Comparison of ENCODE assay signal across 11 cellular contexts in the genomic region with DNA sequence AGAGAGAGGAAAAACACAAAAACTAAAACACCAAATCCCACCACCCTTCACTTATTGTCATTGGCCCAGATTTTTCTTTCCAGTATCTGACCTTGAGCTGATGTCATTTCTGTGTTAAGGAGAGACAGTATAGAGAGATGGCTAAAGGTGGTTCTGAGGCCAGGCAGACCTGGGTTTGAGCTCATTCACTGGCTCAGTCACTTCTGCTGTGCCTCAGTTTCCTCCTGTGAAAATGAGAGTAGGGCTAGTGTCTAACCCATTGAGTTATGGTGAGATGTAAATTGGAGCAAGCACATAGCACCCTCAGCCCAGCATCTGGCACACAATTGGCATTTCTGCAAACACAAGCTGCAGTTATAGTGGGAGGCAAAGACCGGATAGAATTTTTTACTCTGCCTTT.
DNase-seq lines count a peak whose midpoint lies in the region; ATAC-seq and TF ChIP-seq lines count a peak whose summit lies in the region.
"Had no signal": no experiment of that assay in that cellular context is flagged by ENCODE, and none has a peak within 500 bp of the region (broad histone marks: within the 10 kb centered on the region; RNA-seq: fewer than 3 reads in every experiment).

No MANE protein-coding gene starts in this region.

- no peaks in the 10 kb centered on the region for H3K79me2 ChIP-seq in OCI-LY3 (ENCODE audit: low read length)

- H3K9ac ChIP-seq in BLaER1 treated with 17β-estradiol and CSF1 and Interleukin-3, amounts not matched to agents 10 nM and 100 nM: peak overlapping the region in 2 of 11 experiments; percentile 5 to 28; a peak in 3 of 22 replicates
- no peak overlapping the region; the same call in 1 of the 2 replicates for H3K9ac ChIP-seq in OCI-LY3 (ENCODE audit: low read length)

- H3K4me2 ChIP-seq in BLaER1 treated with 17β-estradiol and CSF1 and Interleukin-3, amounts not matched to agents 10 nM and 100 nM: peak overlapping the region; percentile 30 to 97 (median 74)
- peak overlapping the region; percentile 71 for H3K4me2 ChIP-seq in OCI-LY3 (ENCODE audit: low read length)

- no peaks in the 10 kb centered on the region for H3K27me3 ChIP-seq in BLaER1 treated with 17β-estradiol and CSF1 and Interleukin-3, amounts not matched to agents 10 nM and 100 nM
- H3K27me3 ChIP-seq in OCI-LY3 (ENCODE audit: low read depth, low read length): peaks cover 18% of the 10 kb centered on the region
- peaks cover 41% of the 10 kb centered on the region for H3K27me3 ChIP-seq in neutrophil

- no peaks in the 10 kb centered on the region for H3K9me3 ChIP-seq in BLaER1 treated with 17β-estradiol and CSF1 and Interleukin-3, amounts not matched to agents 10 nM and 100 nM (replicated peaks in 1 of 11)
- H3K9me3 ChIP-seq in OCI-LY3 (ENCODE audit: insufficient read depth, low read length) (no peaks in the 10 kb centered on the region), neutrophil (no peaks in the 10 kb centered on the region)

- peak overlapping the region in 2 of 11 experiments; percentile 17 to 84; a peak in 2 of 22 replicates for H3K27ac ChIP-seq in BLaER1 treated with 17β-estradiol and CSF1 and Interleukin-3, amounts not matched to agents 10 nM and 100 nM
- H3K27ac ChIP-seq in OCI-LY3 (ENCODE audit: low read length): no peak overlapping the region
- H3K27ac ChIP-seq in neutrophil: peak overlapping the region; percentile 61

- peak overlapping the region; percentile 58 for H2AFZ ChIP-seq in OCI-LY3 (ENCODE audit: low read depth, low read length)

- peak overlapping the region; percentile 66 to 70 for H3K27ac Mint-ChIP-seq in effector memory CD8-positive, alpha-beta T cell
- H3K27ac Mint-ChIP-seq: H9 had no signal

- no peaks in the 10 kb centered on the region for H3K36me3 ChIP-seq in BLaER1 treated with 17β-estradiol and CSF1 and Interleukin-3, amounts not matched to agents 10 nM and 100 nM
- no peaks in the 10 kb centered on the region for H3K36me3 ChIP-seq in OCI-LY3 (replicated peaks; ENCODE audit: low read depth, low read length)
- no peaks in the 10 kb centered on the region for H3K36me3 ChIP-seq in neutrophil

- H3K4me1 Mint-ChIP-seq in effector memory CD8-positive, alpha-beta T cell (ENCODE audit: low read depth in 2 of 2): peaks cover 26 to 33% of the 10 kb centered on the region in 2 donors

- H3K27me3 Mint-ChIP-seq in effector memory CD8-positive, alpha-beta T cell: no peaks in the 10 kb centered on the region

- H3K4me1 ChIP-seq in BLaER1 treated with 17β-estradiol and CSF1 and Interleukin-3, amounts not matched to agents 10 nM and 100 nM: peaks cover 43 to 73% (median 60%) of the 10 kb centered on the region in 10 experiments
- H3K4me1 ChIP-seq in OCI-LY3 (ENCODE audit: low read length) (peaks cover 19% of the 10 kb centered on the region), neutrophil (ENCODE audit: control insufficient read depth in 1 of 2, insufficient read depth in 1 of 2, low read depth in 1 of 2, low read length in 1 of 2) (peaks cover 36 to 43% of the 10 kb centered on the region in 2 experiments)

- H4K20me1 ChIP-seq in BLaER1 treated with 17β-estradiol and CSF1 and Interleukin-3, amounts not matched to agents 10 nM and 100 nM: no peaks in the 10 kb centered on the region
- no peaks in the 10 kb centered on the region for H4K20me1 ChIP-seq in OCI-LY3 (ENCODE audit: insufficient read depth, low read length)

- H3K9me3 Mint-ChIP-seq in effector memory CD8-positive, alpha-beta T cell: no peaks in the 10 kb centered on the region
- H3K9me3 Mint-ChIP-seq: H9 had no signal

- 0 out of 20 replicates have a peak overlapping the region, but pooled peaks of 1 of the 10 experiments have one; percentile 9 for H3K4me3 ChIP-seq in BLaER1 treated with 17β-estradiol and CSF1 and Interleukin-3, amounts not matched to agents 10 nM and 100 nM
- H3K4me3 ChIP-seq in OCI-LY3 (ENCODE audit: low read length) (peak overlapping the region; percentile 63), neutrophil (ENCODE audit: low read depth in 1 of 2, low read length in 1 of 2) (peak overlapping the region; percentile 24 to 50)

- peaks cover 8% of the 10 kb centered on the region for H3K36me3 Mint-ChIP-seq in effector memory CD8-positive, alpha-beta T cell (ENCODE audit: insufficient read depth)

- peak overlapping the region; percentile 66 to 82 for H3K4me3 Mint-ChIP-seq in effector memory CD8-positive, alpha-beta T cell
- H3K4me3 Mint-ChIP-seq: H9 had no signal

- ATAC-seq in effector memory CD8-positive, alpha-beta T cell (replicated peaks): no peak
- ATAC-seq in GM18867 (IDR thresholded peaks at IDR 0.05; ENCODE audit: unreplicated experiment) (no peak), HG03521 (IDR thresholded peaks at IDR 0.05; ENCODE audit: unreplicated experiment) (no peak)

- no peak for DNase-seq in effector memory CD8-positive, alpha-beta T cell
- no peak for DNase-seq in AML-193 (lab: John Stamatoyannopoulos, UW)
- DNase-seq in CD1c-positive myeloid dendritic cell (ENCODE audit: extremely low spot score): no peak
- DNase-seq: foreskin melanocyte, NCI-H1436 treated with DMSO at 0.1 percent for 48 hours had no signal

- TF ChIP-seq CTCF in OCI-LY3 (IDR thresholded peaks at IDR 0.05; ENCODE audit: low read depth, low read length) (no peak), neutrophil (IDR thresholded peaks at IDR 0.05) (no peak)
